30 cellular contexts compared by ENCODE assay signal in the genomic region with DNA sequence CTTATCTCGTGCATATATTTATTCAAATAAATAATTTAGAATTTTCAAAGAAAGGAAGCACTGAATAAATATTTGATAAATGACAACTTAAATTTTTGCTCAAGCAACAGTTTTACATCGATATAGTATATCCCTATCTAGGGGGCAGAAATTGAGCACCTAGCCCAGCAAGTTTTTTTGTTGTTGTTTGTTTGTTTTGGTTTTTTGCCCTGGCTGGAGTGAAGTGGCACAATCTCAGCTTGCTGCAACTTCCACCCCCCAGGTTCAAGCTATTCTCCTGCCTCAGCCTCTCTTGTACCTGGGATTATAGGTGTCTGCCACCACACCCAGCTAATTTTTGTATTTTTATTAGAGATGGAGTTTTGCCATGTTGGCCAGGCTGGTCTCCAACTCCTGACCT. TPM values are rescaled to one million over a fixed set of nuclear protein-coding genes. Genes with fewer than 3 reads are reported as not detected.
DNase-seq lines count a peak whose midpoint lies in the region; ATAC-seq, FAIRE-seq and TF ChIP-seq lines count a peak whose summit lies in the region.
"Had no signal": no experiment of that assay in that cellular context is flagged by ENCODE, and none has a peak within 500 bp of the region (broad histone marks: within the 10 kb centered on the region; RNA-seq: fewer than 3 reads in every experiment).

No MANE protein-coding gene starts in this region.

- FAIRE-seq in A549 (lab: Jason Lieb, UNC): no peak
- FAIRE-seq: A204.1, D721Med, HTR-8/SVneo had no signal

- no peak overlapping the region for H3K27ac Mint-ChIP-seq in activated T-helper 2 cell treated with anti-CD3 and anti-CD28 coated beads, Interferon-gamma antibody, Interleukin-2, Interleukin-4, amounts not matched to agents 10 μg/mL and 5 μg/mL and 100 μg/mL, durations not matched to agents 14 hours and 24 hours and 36 hours
- H3K27ac Mint-ChIP-seq: HFFc6 had no signal

- intact Hi-C loops in activated T-helper 2 cell treated with anti-CD3 and anti-CD28 coated beads, Interferon-gamma antibody, Interleukin-2, Interleukin-4, amounts not matched to agents 10 μg/mL and 5 μg/mL and 100 μg/mL, durations not matched to agents 14 hours and 24 hours and 36 hours (cut with micrococcal nuclease): no loop called here

- no peak for ATAC-seq in A549
- ATAC-seq: PC-3, Right ventricle myocardium inferior, SK-N-SH treated with all-trans-retinoic acid at 6 μM for 48 hours had no signal

- no peaks in the 10 kb centered on the region for H3K9me2 ChIP-seq in DOHH2 (replicated peaks; ENCODE audit: control insufficient read depth, low read length)
- no peaks in the 10 kb centered on the region for H3K9me2 ChIP-seq in SU-DHL-6 (replicated peaks; ENCODE audit: insufficient read depth, low read length)

- H3K79me2 ChIP-seq in DOHH2 (ENCODE audit: control insufficient read depth, low read length) (peaks cover 82% of the 10 kb centered on the region), SU-DHL-6 (ENCODE audit: insufficient read depth, low read length) (peaks cover 54% of the 10 kb centered on the region)

- H3K27ac ChIP-seq in A549 (no peak overlapping the region), DOHH2 (ENCODE audit: low read depth, low read length) (no peak overlapping the region), SU-DHL-6 (ENCODE audit: low read depth, low read length) (0 out of 2 replicates have a peak overlapping the region, but pooled peaks have one; percentile 17)
- H3K27ac ChIP-seq: SJCRH30 had no signal

- no peak overlapping the region for H3K9ac ChIP-seq in SU-DHL-6 (ENCODE audit: low read length)

- H2AFZ ChIP-seq in SU-DHL-6 (ENCODE audit: low read depth, low read length, severe bottlenecking): no peak overlapping the region

- H3K4me2 ChIP-seq in A549 (0 out of 3 replicates have a peak overlapping the region, but pooled peaks have one; percentile 6), DOHH2 (ENCODE audit: low read length) (peak overlapping the region; percentile 39; the same call in 1 of the 2 replicates), SU-DHL-6 (ENCODE audit: low read depth, low read length, poor library complexity, severe bottlenecking) (no peak overlapping the region)

- TF ChIP-seq CTCF in A549 (IDR thresholded peaks at IDR 0.05) (no peak), DOHH2 (IDR thresholded peaks at IDR 0.05; ENCODE audit: low read depth, low read length, poor library complexity, severe bottlenecking) (no peak), SU-DHL-6 (IDR thresholded peaks at IDR 0.05; ENCODE audit: insufficient read depth, low read length, poor library complexity, severe bottlenecking) (no peak)

- TF ChIP-seq POLR2A in A549 (IDR thresholded peaks at IDR 0.05; ENCODE audit: low read length): no peak

- H3K9me3 ChIP-seq in A549 (no peaks in the 10 kb centered on the region), DOHH2 (ENCODE audit: control insufficient read depth, insufficient read depth, low read length) (no peaks in the 10 kb centered on the region), SU-DHL-6 (ENCODE audit: insufficient read depth, low read length) (no peaks in the 10 kb centered on the region)
- H3K9me3 ChIP-seq: HAP-1, SJCRH30 had no signal

- H3K4me3 Mint-ChIP-seq in activated T-helper 2 cell treated with anti-CD3 and anti-CD28 coated beads, Interferon-gamma antibody, Interleukin-2, Interleukin-4, amounts not matched to agents 10 μg/mL and 5 μg/mL and 100 μg/mL, durations not matched to agents 14 hours and 24 hours and 36 hours (ENCODE audit: low read depth): no peak overlapping the region
- H3K4me3 Mint-ChIP-seq: CD4-positive, CD25-positive, alpha-beta regulatory T cell; HFFc6 had no signal

- no peak for DNase-seq in A549 (ENCODE audit: low read depth in 1 of 2, low spot score in 1 of 2)
- DNase-seq in stimulated activated CD8-positive, alpha-beta memory T cell treated with anti-CD3 and anti-CD28 coated beads, Interleukin-4, amount 100 ng/mL, for 48 hours: peak; percentile 15
- DNase-seq in NCI-H526 (lab: John Stamatoyannopoulos, UW): no peak
- DNase-seq in activated T-helper 2 cell treated with anti-CD3 and anti-CD28 coated beads, Interferon-gamma antibody, Interleukin-2, Interleukin-4, amounts not matched to agents 10 μg/mL and 5 μg/mL and 100 μg/mL, durations not matched to agents 14 hours and 24 hours and 36 hours (ENCODE audit: low spot score): no peak
- DNase-seq in activated gamma-delta T cell (lab: John Stamatoyannopoulos, UW): no peak
- DNase-seq: AML-193; CD4-positive, CD25-positive, alpha-beta regulatory T cell; GOT3; HFFc6; KG1; NCI-H1092; NCI-H1417 treated with DMSO at 0.1 percent for 48 hours; NCI-H187; NCI-H2081 treated with DMSO at 0.1 percent for 48 hours; NCI-H2171 treated with DMSO at 0.1 percent for 48 hours; NCI-H345; NCI-H524; NCI-H774; PC-3; SJCRH30; T-helper 1 cell had no signal

- H3K27me3 ChIP-seq in DOHH2 (ENCODE audit: control insufficient read depth, low read length) (no peaks in the 10 kb centered on the region), SU-DHL-6 (ENCODE audit: low read length) (no peaks in the 10 kb centered on the region)
- H3K27me3 ChIP-seq: SJCRH30 had no signal

- CTCF ChIA-PET in A549 (lab: Yijun Ruan, JAX): interaction anchor here (0.8 to 2.1 kb wide), 2 partner anchors 11 to 60 kb away, joined by 3 to 7 read pairs; a partner anchor contains a TSS

- WGBS in A549 (ENCODE audit: missing lambda C conversion rate): 46% methylated on average over 2 of the region's 2 CpGs

- H3K36me3 Mint-ChIP-seq in activated T-helper 2 cell treated with anti-CD3 and anti-CD28 coated beads, Interferon-gamma antibody, Interleukin-2, Interleukin-4, amounts not matched to agents 10 μg/mL and 5 μg/mL and 100 μg/mL, durations not matched to agents 14 hours and 24 hours and 36 hours (ENCODE audit: low read depth): peaks cover 73% of the 10 kb centered on the region

- H3K4me1 ChIP-seq in A549 (peaks cover 31% of the 10 kb centered on the region; the same call in 2 of the 3 replicates), DOHH2 (ENCODE audit: control insufficient read depth, low read length) (peaks cover 64% of the 10 kb centered on the region)
- H3K4me1 ChIP-seq: SJCRH30 had no signal

- H3F3A ChIP-seq in DOHH2 (ENCODE audit: control insufficient read depth, insufficient read depth) (peaks cover 9% of the 10 kb centered on the region), SU-DHL-6 (ENCODE audit: insufficient read depth) (peaks cover 28% of the 10 kb centered on the region)

- H3K36me3 ChIP-seq in DOHH2 (ENCODE audit: control insufficient read depth, low read length) (peaks cover 85% of the 10 kb centered on the region), SU-DHL-6 (ENCODE audit: low read length) (peaks cover 40% of the 10 kb centered on the region)

- POLR2A ChIA-PET in A549 (lab: Yijun Ruan, JAX): no interaction called here

- H3K27me3 Mint-ChIP-seq in activated T-helper 2 cell treated with anti-CD3 and anti-CD28 coated beads, Interferon-gamma antibody, Interleukin-2, Interleukin-4, amounts not matched to agents 10 μg/mL and 5 μg/mL and 100 μg/mL, durations not matched to agents 14 hours and 24 hours and 36 hours (ENCODE audit: low read depth): no peaks in the 10 kb centered on the region
- H3K27me3 Mint-ChIP-seq: CD4-positive, CD25-positive, alpha-beta regulatory T cell had no signal

- H3K4me1 Mint-ChIP-seq in activated T-helper 2 cell treated with anti-CD3 and anti-CD28 coated beads, Interferon-gamma antibody, Interleukin-2, Interleukin-4, amounts not matched to agents 10 μg/mL and 5 μg/mL and 100 μg/mL, durations not matched to agents 14 hours and 24 hours and 36 hours (ENCODE audit: low read depth): peaks cover 35% of the 10 kb centered on the region

- H3K4me3 ChIP-seq in A549 (no peak overlapping the region), DOHH2 (ENCODE audit: low read length) (no peak overlapping the region), SU-DHL-6 (ENCODE audit: insufficient read depth, low read length, poor library complexity, severe bottlenecking) (no peak overlapping the region)
- H3K4me3 ChIP-seq: HAP-1, SJCRH30 had no signal

- TF ChIP-seq EP300 in A549 (IDR thresholded peaks at IDR 0.05): no peak

- no peak for TF ChIP-seq RAD21 in A549 (conservative IDR thresholded peaks at IDR 0.05 in 1 of 2, IDR thresholded peaks at IDR 0.05 in 1 of 2)

- H4K20me1 ChIP-seq in DOHH2 (ENCODE audit: control insufficient read depth, insufficient read depth, low read depth, low read length): no peaks in the 10 kb centered on the region
- H4K20me1 ChIP-seq in SU-DHL-6 (ENCODE audit: low read depth, low read length): peaks cover 4% of the 10 kb centered on the region; the same call in 1 of the 2 replicates

- H3K9me3 Mint-ChIP-seq in activated T-helper 2 cell treated with anti-CD3 and anti-CD28 coated beads, Interferon-gamma antibody, Interleukin-2, Interleukin-4, amounts not matched to agents 10 μg/mL and 5 μg/mL and 100 μg/mL, durations not matched to agents 14 hours and 24 hours and 36 hours: peaks cover 7% of the 10 kb centered on the region
- H3K9me3 Mint-ChIP-seq: CD4-positive, CD25-positive, alpha-beta regulatory T cell had no signal

RNA-seq across cellular contexts. Expression of a gene that starts 42.4 kb away (rescaled TPM):
- 21.6 and 31.4 TPM in 2 replicates for polyA plus RNA-seq in A549 (2011; rRNA removed)
- 24.5 and 28.5 TPM in 2 replicates for polyA plus RNA-seq in A549 (2012; cell fraction: cytosol; rRNA removed)
- polyA plus RNA-seq in A549 (2012; cell fraction: nucleus; rRNA removed): 17.5 and 21.8 TPM in 2 replicates
- 21.7 to 23.2 TPM (median 22.4 TPM) in 3 replicates for polyA plus RNA-seq in A549 (2017; fragmentation: RNase III; extraction: RNeasy Plus Mini Kit Qiagen cat#74134 plus additional on column Dnase treatment)
- 4.9 TPM in 2 replicates for polyA minus RNA-seq in A549 (2011; rRNA and poly(A)+ RNA removed)
- total RNA-seq in activated T-helper 2 cell treated with anti-CD3 and anti-CD28 coated beads, Interferon-gamma antibody, Interleukin-2, Interleukin-4, amounts not matched to agents 10 μg/mL and 5 μg/mL and 100 μg/mL, durations not matched to agents 14 hours and 24 hours and 36 hours: 13.7 and 16.1 TPM in 2 replicates

RNA-seq across cellular contexts. Expression of a gene that starts 42.7 kb away (rescaled TPM):
- polyA plus RNA-seq in A549 (2011; rRNA removed) (79.7 and 103 TPM in 2 replicates), A549 (2017; fragmentation: RNase III; extraction: RNeasy Plus Mini Kit Qiagen cat#74134 plus additional on column Dnase treatment) (105 to 118 TPM (median 110 TPM) in 3 replicates)
- polyA plus RNA-seq in A549 (2012; cell fraction: cytosol; rRNA removed): 75.1 and 84.3 TPM in 2 replicates
- 99.1 and 116 TPM in 2 replicates for polyA plus RNA-seq in A549 (2012; cell fraction: nucleus; rRNA removed)
- polyA minus RNA-seq in A549 (2011; rRNA and poly(A)+ RNA removed): 83.5 and 103 TPM in 2 replicates
- total RNA-seq in activated T-helper 2 cell treated with anti-CD3 and anti-CD28 coated beads, Interferon-gamma antibody, Interleukin-2, Interleukin-4, amounts not matched to agents 10 μg/mL and 5 μg/mL and 100 μg/mL, durations not matched to agents 14 hours and 24 hours and 36 hours: 139 and 154 TPM in 2 replicates

RNA-seq across cellular contexts. Expression of a gene that starts 58.9 kb away (rescaled TPM):
- polyA plus RNA-seq in A549 (2011; rRNA removed) (122 and 138 TPM in 2 replicates), A549 (2017; fragmentation: RNase III; extraction: RNeasy Plus Mini Kit Qiagen cat#74134 plus additional on column Dnase treatment) (101 to 117 TPM (median 115 TPM) in 3 replicates)
- 39.3 and 49.5 TPM in 2 replicates for polyA plus RNA-seq in A549 (2012; cell fraction: cytosol; rRNA removed)
- polyA plus RNA-seq in A549 (2012; cell fraction: nucleus; rRNA removed): 11.4 and 19.4 TPM in 2 replicates
- 128 and 145 TPM in 2 replicates for polyA minus RNA-seq in A549 (2011; rRNA and poly(A)+ RNA removed)
- 58.3 and 58.6 TPM in 2 replicates for total RNA-seq in activated T-helper 2 cell treated with anti-CD3 and anti-CD28 coated beads, Interferon-gamma antibody, Interleukin-2, Interleukin-4, amounts not matched to agents 10 μg/mL and 5 μg/mL and 100 μg/mL, durations not matched to agents 14 hours and 24 hours and 36 hours

RNA-seq across cellular contexts. Expression of a gene that starts 59.4 kb away (rescaled TPM):
- polyA plus RNA-seq in A549 (2011; rRNA removed): 0.36 and 0.39 TPM in 2 replicates
- 0.03 and 0.08 TPM in 2 replicates for polyA plus RNA-seq in A549 (2012; cell fraction: cytosol; rRNA removed)
- polyA plus RNA-seq in A549 (2012; cell fraction: nucleus; rRNA removed): not detected in 2 replicates
- 0.14 to 0.34 TPM (median 0.26 TPM) in 3 replicates for polyA plus RNA-seq in A549 (2017; fragmentation: RNase III; extraction: RNeasy Plus Mini Kit Qiagen cat#74134 plus additional on column Dnase treatment)
- polyA minus RNA-seq in A549 (2011; rRNA and poly(A)+ RNA removed): 0.19 and 0.25 TPM in 2 replicates
- not detected in 2 replicates for total RNA-seq in activated T-helper 2 cell treated with anti-CD3 and anti-CD28 coated beads, Interferon-gamma antibody, Interleukin-2, Interleukin-4, amounts not matched to agents 10 μg/mL and 5 μg/mL and 100 μg/mL, durations not matched to agents 14 hours and 24 hours and 36 hours
- total RNA-seq: CD4-positive, CD25-positive, alpha-beta regulatory T cell; Daoy; HFFc6; PC-3; Right ventricle myocardium inferior; SJCRH30 had no signal
- polyA plus RNA-seq: CD4-positive, CD25-positive, alpha-beta regulatory T cell had no signal
